ENCODE assay signal across 26 cellular contexts in genomic region chr4:26624042-26624441, GRCh38. TPM values are rescaled to one million over a fixed set of nuclear protein-coding genes. Genes with fewer than 3 reads are reported as not detected.
DNase-seq lines count a peak whose midpoint lies in the region; ATAC-seq and TF ChIP-seq lines count a peak whose summit lies in the region.
"Had no signal": no experiment of that assay in that cellular context is flagged by ENCODE, and none has a peak within 500 bp of the region (broad histone marks: within the 10 kb centered on the region; RNA-seq: fewer than 3 reads in every experiment).

No MANE protein-coding gene starts in this region.

- no peak overlapping the region for H3K4me2 ChIP-seq in smooth muscle cell
- H3K4me2 ChIP-seq: KMS-11 had no signal

- peak overlapping the region; percentile 14 for H3K27ac ChIP-seq in smooth muscle cell (ENCODE audit: low read depth)
- H3K27ac ChIP-seq: brain microvascular endothelial cell, gastrocnemius medialis, KMS-11, psoas muscle, SJCRH30, upper lobe of left lung had no signal

- ATAC-seq in left lobe of liver = no peak
- no peak for ATAC-seq in GM21619 (IDR thresholded peaks at IDR 0.05; ENCODE audit: unreplicated experiment)
- ATAC-seq: gastrocnemius medialis, PC-3, psoas muscle had no signal

- TF ChIP-seq CTCF in fibroblast of pulmonary artery (IDR thresholded peaks at IDR 0.05; ENCODE audit: low read length, missing control alignments) (no peak), smooth muscle cell (IDR thresholded peaks at IDR 0.05; ENCODE audit: borderline replicate concordance, insufficient read depth, poor library complexity, severe bottlenecking) (no peak)

- no peaks in the 10 kb centered on the region for H3K9me3 ChIP-seq in smooth muscle cell (replicated peaks; ENCODE audit: low read depth)
- H3K9me3 ChIP-seq: gastrocnemius medialis, upper lobe of left lung had no signal

- H3K4me3 ChIP-seq in fibroblast of pulmonary artery (replicated peaks; ENCODE audit: low read depth, low read length) = no peak overlapping the region
- H3K4me3 ChIP-seq in smooth muscle cell = no peak overlapping the region
- H3K4me3 ChIP-seq: gastrocnemius medialis, psoas muscle, SJCRH30, upper lobe of left lung had no signal

- no peaks in the 10 kb centered on the region for H3K36me3 ChIP-seq in smooth muscle cell (ENCODE audit: low read depth)
- H3K36me3 ChIP-seq: brain microvascular endothelial cell, gastrocnemius medialis, SJCRH30, upper lobe of left lung had no signal

- no peak overlapping the region for H2AFZ ChIP-seq in smooth muscle cell (ENCODE audit: low read depth)

- DNase-seq in NCI-H146 (lab: John Stamatoyannopoulos, UW) (peak; percentile 1), NCI-H146 treated with DMSO at 0.1 percent for 48 hours (lab: John Stamatoyannopoulos, UW; ENCODE audit: unreplicated experiment) (no peak), NCI-H2227 (lab: John Stamatoyannopoulos, UW; ENCODE audit: unreplicated experiment) (peak; percentile 35), fibroblast of pulmonary artery (ENCODE audit: low read depth) (peak; percentile 7), smooth muscle cell (lab: John Stamatoyannopoulos, UW; ENCODE audit: unreplicated experiment) (no peak), left lobe of liver (ENCODE audit: low spot score) (no peak)
- DNase-seq in activated naive CD4-positive, alpha-beta T cell treated with anti-CD3 and anti-CD28 coated beads, Interleukin-2, amount 50 U/mL, for 16 hours = no peak
- DNase-seq: 8988T; activated CD4-positive, alpha-beta memory T cell treated with anti-CD3 and anti-CD28 coated beads, Interleukin-2, amount 10 ng/mL, durations not matched to agents 7 days and 5 days; activated CD4-positive, CD25-positive, alpha-beta regulatory T cell treated with anti-CD3 and anti-CD28 coated beads, Interleukin-2, amount 50 U/mL, for 72 hours; activated effector memory CD4-positive, alpha-beta T cell treated with anti-CD3 and anti-CD28 coated beads, Interleukin-2, amount 50 U/mL, for 16 hours; brain microvascular endothelial cell; CD8-positive, alpha-beta memory T cell; effector CD8-positive, alpha-beta T cell; erythroblast; gastrocnemius medialis; hypothalamus; NCI-H1092; NCI-H1930; NCI-H82; PC-3; psoas muscle; SJCRH30 had no signal

- H3K9ac ChIP-seq in smooth muscle cell (ENCODE audit: low read depth) = no peak overlapping the region
- H3K9ac ChIP-seq: KMS-11 had no signal

- H3K4me1 ChIP-seq in smooth muscle cell (ENCODE audit: low read depth) = no peaks in the 10 kb centered on the region
- H3K4me1 ChIP-seq: gastrocnemius medialis, psoas muscle, SJCRH30 had no signal

- no peaks in the 10 kb centered on the region for H4K20me1 ChIP-seq in smooth muscle cell (ENCODE audit: low read depth)

- H3F3A ChIP-seq in smooth muscle cell (ENCODE audit: low read depth) = peaks cover 6% of the 10 kb centered on the region

- peaks cover 3% of the 10 kb centered on the region for H3K79me2 ChIP-seq in smooth muscle cell (ENCODE audit: low read depth)

- H3K27me3 ChIP-seq in smooth muscle cell (ENCODE audit: low read depth) = no peaks in the 10 kb centered on the region
- H3K27me3 ChIP-seq: brain microvascular endothelial cell, gastrocnemius medialis, SJCRH30, upper lobe of left lung had no signal

RNA-seq across cellular contexts. Expression of gene TBC1D19, which starts 40.2 kb away (rescaled TPM):
- total RNA-seq in smooth muscle cell (33.8 and 47.8 TPM in 2 replicates), left lobe of liver (0.96 TPM)
- 15.6 and 19.2 TPM in 2 replicates for polyA plus RNA-seq in smooth muscle cell

Comparison
In these comparisons a context has a peak if more than half of its experiments do, and no peak if none do; other contexts are left out.
1. DNase-seq: peak in NCI-H146 (single experiment), NCI-H2227 (single experiment) and fibroblast of pulmonary artery (single experiment); none in NCI-H146 treated with DMSO at 0.1 percent for 48 hours (single experiment), smooth muscle cell (single experiment), activated naive CD4-positive, alpha-beta T cell treated with anti-CD3 and anti-CD28 coated beads, Interleukin-2, amount 50 U/mL, for 16 hours (single experiment) and left lobe of liver (single experiment).
2. RNA of gene TBC1D19, which starts 40.2 kb away (total RNA-seq): 33.8 to 47.8 TPM in smooth muscle cell; 0.96 TPM in left lobe of liver (single experiment); every median in the first group is over 10 times any median in the second.